Comparison of ENCODE assay signal across 8 cellular contexts in genomic region chr1:109748311-109748710, GRCh38. TPM values are rescaled to one million over a fixed set of nuclear protein-coding genes. Genes with fewer than 3 reads are reported as not detected.
"Had no signal": no experiment of that assay in that cellular context is flagged by ENCODE, and none has a peak within 500 bp of the region (broad histone marks: within the 10 kb centered on the region; RNA-seq: fewer than 3 reads in every experiment).

No MANE protein-coding gene starts in this region.

RNA-seq across cellular contexts. Expression of gene EPS8L3, which starts 15.4 kb away (rescaled TPM):
- total RNA-seq: subcutaneous adipose tissue, suprapubic skin, temporal lobe, thyroid gland, tibial nerve, upper lobe of right lung, urinary bladder, vagina had no signal
